ENCODE assay signal across 13 cellular contexts in genomic region chr22:46042786-46043185, GRCh38.
DNase-seq lines count a peak whose midpoint lies in the region; ATAC-seq and TF ChIP-seq lines count a peak whose summit lies in the region.
"Had no signal": no experiment of that assay in that cellular context is flagged by ENCODE, and none has a peak within 500 bp of the region (broad histone marks: within the 10 kb centered on the region; RNA-seq: fewer than 3 reads in every experiment).

No MANE protein-coding gene starts in this region.

- no peaks in the 10 kb centered on the region for H3K9me3 Mint-ChIP-seq in natural killer cell
- no peaks in the 10 kb centered on the region for H3K9me3 Mint-ChIP-seq in natural killer cell treated with Interleukin-12 subunit alpha and Interleukin-12 subunit beta and Interleukin-15 and Interleukin-18, amount 100 ng/mL, for 72 hours
- H3K9me3 Mint-ChIP-seq: activated naive CD4-positive, alpha-beta T cell treated with anti-CD3 and anti-CD28 coated beads, Interleukin-2, amount 50 U/mL, for 72 hours; IgD-negative memory B cell had no signal

- H3K9me3 ChIP-seq in colonic mucosa (no peaks in the 10 kb centered on the region), muscle layer of duodenum (ENCODE audit: control insufficient read depth in 1 of 2, low read length in 2 of 2) (no peaks in the 10 kb centered on the region)

- no peak overlapping the region for H3K27ac Mint-ChIP-seq in natural killer cell
- H3K27ac Mint-ChIP-seq in natural killer cell treated with Interleukin-12 subunit alpha and Interleukin-12 subunit beta and Interleukin-15 and Interleukin-18, amount 100 ng/mL, for 72 hours = no peak overlapping the region
- H3K27ac Mint-ChIP-seq: IgD-negative memory B cell had no signal

- intact Hi-C loops in natural killer cell (cut with micrococcal nuclease) = no loop called here
- intact Hi-C loops in colonic mucosa (cut with DNase I) = no loop called here

- H3K4me3 Mint-ChIP-seq in natural killer cell = peak overlapping the region; percentile 37
- no peak overlapping the region for H3K4me3 Mint-ChIP-seq in natural killer cell treated with Interleukin-12 subunit alpha and Interleukin-12 subunit beta and Interleukin-15 and Interleukin-18, amount 100 ng/mL, for 72 hours

- DNase-seq in natural killer cell = no peak
- no peak for DNase-seq in natural killer cell treated with Interleukin-12 subunit alpha and Interleukin-12 subunit beta and Interleukin-15 and Interleukin-18, amount 100 ng/mL, for 72 hours (ENCODE audit: low spot score)
- no peak for DNase-seq in colonic mucosa
- DNase-seq in ureter (ENCODE audit: low spot score) = no peak
- DNase-seq in medulla oblongata (ENCODE audit: extremely low spot score) = no peak
- DNase-seq: midbrain; NCI-H526 treated with DMSO at 0.1 percent for 48 hours; stimulated activated CD4-positive, alpha-beta T cell treated with anti-CD3 and anti-CD28 coated beads, Interleukin-4, amount 100 ng/mL, for 24 hours had no signal

- TF ChIP-seq CTCF in natural killer cell (IDR thresholded peaks at IDR 0.05) = no peak
- no peak for TF ChIP-seq CTCF in colonic mucosa (IDR thresholded peaks at IDR 0.05)

- H3K4me3 ChIP-seq in colonic mucosa (no peak overlapping the region), muscle layer of duodenum (ENCODE audit: low read depth in 1 of 2, low read length in 2 of 2) (no peak overlapping the region)

- peaks cover 0 to 25% of the 10 kb centered on the region in 2 donors for H3K4me1 Mint-ChIP-seq in natural killer cell
- peaks cover 0 to 15% of the 10 kb centered on the region in 2 donors for H3K4me1 Mint-ChIP-seq in natural killer cell treated with Interleukin-12 subunit alpha and Interleukin-12 subunit beta and Interleukin-15 and Interleukin-18, amount 100 ng/mL, for 72 hours (ENCODE audit: low read depth in 2 of 2)

- H3K27me3 ChIP-seq in colonic mucosa (no peaks in the 10 kb centered on the region), muscle layer of duodenum (ENCODE audit: low read depth, low read length) (no peaks in the 10 kb centered on the region)

- peaks cover 4% of the 10 kb centered on the region for H3K4me1 ChIP-seq in colonic mucosa
- H3K4me1 ChIP-seq in muscle layer of duodenum (ENCODE audit: control insufficient read depth in 1 of 2, insufficient read depth in 2 of 2, low read length in 2 of 2) = peaks cover 12 to 41% of the 10 kb centered on the region in 2 donors

- H3K9ac ChIP-seq in colonic mucosa (ENCODE audit: low read depth in 2 of 2, low read length in 2 of 2) = peak overlapping the region in 1 of 2 donors; percentile 61

- no peaks in the 10 kb centered on the region for H3K36me3 Mint-ChIP-seq in natural killer cell
- H3K36me3 Mint-ChIP-seq in natural killer cell treated with Interleukin-12 subunit alpha and Interleukin-12 subunit beta and Interleukin-15 and Interleukin-18, amount 100 ng/mL, for 72 hours = no peaks in the 10 kb centered on the region
- H3K36me3 Mint-ChIP-seq: IgD-negative memory B cell had no signal

- peak overlapping the region; percentile 89 for H3K27ac ChIP-seq in colonic mucosa
- H3K27ac ChIP-seq in muscle layer of duodenum (ENCODE audit: low read length) = peak overlapping the region; percentile 63

- no peaks in the 10 kb centered on the region for H3K36me3 ChIP-seq in colonic mucosa
- H3K36me3 ChIP-seq in muscle layer of duodenum (ENCODE audit: control insufficient read depth in 1 of 2, insufficient read depth in 2 of 2, low read length in 2 of 2) = no peaks in the 10 kb centered on the region

- H3K27me3 Mint-ChIP-seq in natural killer cell (ENCODE audit: low read depth in 2 of 2) = no peaks in the 10 kb centered on the region
- no peaks in the 10 kb centered on the region for H3K27me3 Mint-ChIP-seq in natural killer cell treated with Interleukin-12 subunit alpha and Interleukin-12 subunit beta and Interleukin-15 and Interleukin-18, amount 100 ng/mL, for 72 hours

- ATAC-seq in natural killer cell = no peak
- no peak for ATAC-seq in natural killer cell treated with Interleukin-12 subunit alpha and Interleukin-12 subunit beta and Interleukin-15 and Interleukin-18, amount 100 ng/mL, for 72 hours
- no peak for ATAC-seq in GM19328 (IDR thresholded peaks at IDR 0.05; ENCODE audit: unreplicated experiment)
- ATAC-seq in GM21367 (IDR thresholded peaks at IDR 0.05; ENCODE audit: unreplicated experiment) = no peak
- ATAC-seq: activated naive CD4-positive, alpha-beta T cell treated with anti-CD3 and anti-CD28 coated beads, Interleukin-2, amount 50 U/mL, for 72 hours had no signal
